ENCODE assay signal across 8 cellular contexts in genomic region chr1:121097127-121097866, GRCh38.
DNase-seq lines count a peak whose midpoint lies in the region; ATAC-seq and TF ChIP-seq lines count a peak whose summit lies in the region.
"Not testable (repeated sequence)": the region's sequence is repeated elsewhere in the genome, so short reads cannot be mapped to it uniquely, and the experiment has no call there.

No MANE protein-coding gene starts in this region.

- WGBS in right lobe of liver (ENCODE audit: insufficient coverage, low coverage, low lambda C conversion rate, missing lambda C conversion rate) = no CpG with 5 or more reads among the region's 69 CpGs

- peak; percentile 66 for TF ChIP-seq CTCF in coronary artery (IDR thresholded peaks at IDR 0.05)
- TF ChIP-seq CTCF in right lobe of liver (IDR thresholded peaks at IDR 0.05) = peak; percentile 26 to 88 (median 32)

- not testable (repeated sequence) for H3K27me3 ChIP-seq in BLaER1, right lobe of liver

- intact Hi-C loops in right lobe of liver (cut with DNase I) = not testable (repeated sequence)

- peak; percentile 81 for DNase-seq in NCI-H748 (lab: John Stamatoyannopoulos, UW; ENCODE audit: unreplicated experiment)
- DNase-seq in activated CD4-positive, alpha-beta T cell treated with anti-CD3 and anti-CD28 coated beads, Interleukin-2, amount 50 U/mL, for 4 hours = peak; percentile 75
- DNase-seq in coronary artery (ENCODE audit: low spot score) = peak; percentile 77
- DNase-seq in right lobe of liver = peak; percentile 82 to 84 (median 84)
- DNase-seq in stimulated activated CD4-positive, alpha-beta T cell treated with anti-CD3 and anti-CD28 coated beads, Interleukin-1b, Interleukin-23, amount 100 ng/mL, for 48 hours = peak; percentile 82

- not testable (repeated sequence) for H3K4me1 ChIP-seq in BLaER1, right lobe of liver

- H3K4me3 ChIP-seq in BLaER1 = peak overlapping the region; percentile 60
- peak overlapping the region; percentile 70 for H3K4me3 ChIP-seq in coronary artery
- peak overlapping the region; percentile 25 to 40 (median 34) for H3K4me3 ChIP-seq in right lobe of liver

- not testable (repeated sequence) for H3K27ac ChIP-seq in BLaER1, right lobe of liver
- H3K27ac ChIP-seq in coronary artery = peak overlapping the region; percentile 27 to 87

- H3K4me2 ChIP-seq in BLaER1 = 0 out of 2 replicates have a peak overlapping the region, but pooled peaks have one; percentile 26

- not testable (repeated sequence) for H3K9ac ChIP-seq in BLaER1

- not testable (repeated sequence) for TF ChIP-seq POLR2A in right lobe of liver (IDR thresholded peaks at IDR 0.05)

- H4K20me1 ChIP-seq in BLaER1 = not testable (repeated sequence)

- not testable (repeated sequence) for H3K9me3 ChIP-seq in BLaER1, right lobe of liver

- peak; percentile 92 for ATAC-seq in GM19438 (IDR thresholded peaks at IDR 0.05; ENCODE audit: low read depth, unreplicated experiment)
- ATAC-seq in HG03432 (IDR thresholded peaks at IDR 0.05; ENCODE audit: unreplicated experiment) = peak; percentile 97
- ATAC-seq in right lobe of liver = peak; percentile 97 to 99 (median 98)

- H3K36me3 ChIP-seq in BLaER1, right lobe of liver: not testable (repeated sequence)
